ENCODE assay signal across 8 cellular contexts in the genomic region with DNA sequence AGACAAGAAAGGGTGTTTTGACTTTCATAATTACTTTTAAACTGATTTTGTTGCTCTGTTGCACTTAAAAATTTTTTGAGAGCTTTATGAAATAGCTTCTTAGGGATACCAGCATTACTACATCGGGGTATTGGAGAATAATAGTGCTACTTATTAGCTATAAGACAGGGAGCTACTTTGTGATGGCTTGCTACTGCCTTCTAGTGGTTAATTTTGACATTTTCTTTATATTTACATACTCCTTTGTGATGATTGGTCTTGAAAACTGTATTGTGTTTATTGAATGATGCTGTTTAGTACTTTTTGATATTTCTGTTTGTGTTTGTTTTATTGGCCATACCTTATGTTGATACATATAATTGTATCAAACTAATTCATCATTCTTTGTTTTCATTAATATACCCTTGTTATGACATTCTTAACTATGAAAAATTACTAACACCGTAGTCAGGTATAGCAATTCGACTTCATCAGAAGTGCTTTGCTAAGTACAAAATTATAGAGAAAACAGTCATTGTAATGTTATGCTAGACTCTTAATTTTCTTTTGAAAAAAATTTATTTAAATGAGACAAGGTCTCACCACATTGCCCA.
A peak's percentile ranks its signal among the peaks of the same experiment; 100 is the strongest.
DNase-seq lines count a peak whose midpoint lies in the region; ATAC-seq and TF ChIP-seq lines count a peak whose summit lies in the region.

No MANE protein-coding gene starts in this region.

- intact Hi-C loops in activated CD8-positive, alpha-beta T cell treated with anti-CD3 and anti-CD28 coated beads for 36 hours (cut with micrococcal nuclease) = loop anchor here (2.0 kb wide), 1 partner anchor 142 kb away; no protein-coding TSS in a partner anchor
- intact Hi-C loops in left cardiac atrium (cut with DNase I) = loop anchor here in 1 of 2 donors (2.0 kb wide), 1 partner anchor 142 kb away; no protein-coding TSS in a partner anchor
- intact Hi-C loops in posterior vena cava (cut with DNase I) = loop anchor here in 1 of 2 donors (2.0 kb wide), 1 partner anchor 142 kb away; no protein-coding TSS in a partner anchor

- TF ChIP-seq CTCF in AG04449 (IDR thresholded peaks at IDR 0.05; ENCODE audit: insufficient read depth, low read length, missing control alignments) = peak; percentile 53
- peak; percentile 44 for TF ChIP-seq CTCF in GM13976 (IDR thresholded peaks at IDR 0.05; ENCODE audit: borderline replicate concordance, control extremely low read depth, extremely low read depth, insufficient read depth, missing control alignments)
- peak; percentile 96 for TF ChIP-seq CTCF in activated CD8-positive, alpha-beta T cell treated with anti-CD3 and anti-CD28 coated beads for 36 hours (IDR thresholded peaks at IDR 0.05)

- no peak overlapping the region for H3K27ac Mint-ChIP-seq in activated CD8-positive, alpha-beta T cell treated with anti-CD3 and anti-CD28 coated beads for 36 hours

- H3K4me1 Mint-ChIP-seq in activated CD8-positive, alpha-beta T cell treated with anti-CD3 and anti-CD28 coated beads for 36 hours (ENCODE audit: low read depth) = no peaks in the 10 kb centered on the region

- no peaks in the 10 kb centered on the region for H3K9me3 Mint-ChIP-seq in activated CD8-positive, alpha-beta T cell treated with anti-CD3 and anti-CD28 coated beads for 36 hours

- in situ Hi-C loops in GM13976 (cut with MboI; ENCODE audit: low sequenced_read_pairs, unreplicated experiment) = no loop called here

- H3K4me3 Mint-ChIP-seq in activated CD8-positive, alpha-beta T cell treated with anti-CD3 and anti-CD28 coated beads for 36 hours = no peak overlapping the region

- no peak for ATAC-seq in activated CD8-positive, alpha-beta T cell treated with anti-CD3 and anti-CD28 coated beads for 36 hours
- ATAC-seq in left cardiac atrium (peak; percentile 65 to 85), GM19397 (IDR thresholded peaks at IDR 0.05; ENCODE audit: unreplicated experiment) (no peak)

- H3K36me3 Mint-ChIP-seq in activated CD8-positive, alpha-beta T cell treated with anti-CD3 and anti-CD28 coated beads for 36 hours (ENCODE audit: low read depth) = no peaks in the 10 kb centered on the region

- no peak overlapping the region for H3K4me3 ChIP-seq in AG04449 (ENCODE audit: low read depth, low read length)
- no peak overlapping the region for H3K4me3 ChIP-seq in skeletal muscle cell (ENCODE audit: low read depth, low read length)

- H3K27me3 Mint-ChIP-seq in activated CD8-positive, alpha-beta T cell treated with anti-CD3 and anti-CD28 coated beads for 36 hours = peaks cover 2% of the 10 kb centered on the region

- DNase-seq in AG04449 (ENCODE audit: low read depth, low spot score) (no peak), GM13976 (ENCODE audit: low spot score) (peak; percentile 50), NCI-H2029 treated with DMSO at 0.1 percent for 48 hours (lab: John Stamatoyannopoulos, UW) (peak; percentile 70), left cardiac atrium (no peak), skeletal muscle cell (ENCODE audit: low read depth) (peak; percentile 39), posterior vena cava (ENCODE audit: low spot score) (no peak)
- DNase-seq in activated CD8-positive, alpha-beta T cell treated with anti-CD3 and anti-CD28 coated beads for 36 hours = no peak

- POLR2A ChIA-PET in AG04449 (lab: Yijun Ruan, JAX) = interaction anchor here (0.7 to 1.0 kb wide), 2 partner anchors 86 to 188 kb away, joined by 3 to 5 read pairs; partner anchors contain the start of gene CLIC4
- POLR2A ChIA-PET in activated CD8-positive, alpha-beta T cell treated with anti-CD3 and anti-CD28 coated beads for 36 hours (lab: Charles Lee) = interaction anchor here (0.6 kb wide), 1 partner anchor 10 kb away, joined by 3 read pairs; no protein-coding TSS in a partner anchor

- CTCF ChIA-PET in AG04449 (lab: Yijun Ruan, JAX) = interaction anchor here (0.6 to 16.1 kb wide), 46 partner anchors 9 to 374 kb away, joined by 3 to 307 read pairs (median 4); partner anchors contain the start of genes CLIC4 and SRRM1
- CTCF ChIA-PET in activated CD8-positive, alpha-beta T cell treated with anti-CD3 and anti-CD28 coated beads for 36 hours (lab: Charles Lee) = interaction anchor here (0.6 to 16.3 kb wide), 39 partner anchors 9 to 439 kb away, joined by 3 to 261 read pairs (median 4); partner anchors contain the start of gene CLIC4

Comparison
In these comparisons a context has a peak if more than half of its experiments do, and no peak if none do; other contexts are left out.
1. DNase-seq: peak in GM13976 (single experiment), NCI-H2029 treated with DMSO at 0.1 percent for 48 hours (single experiment) and skeletal muscle cell (single experiment); none in AG04449 (single experiment), activated CD8-positive, alpha-beta T cell treated with anti-CD3 and anti-CD28 coated beads for 36 hours (single experiment), left cardiac atrium (single experiment) and posterior vena cava (single experiment).
2. CTCF ChIP-seq: peak in every context shown above with its lines; median percentile 96 in activated CD8-positive, alpha-beta T cell treated with anti-CD3 and anti-CD28 coated beads for 36 hours; 53 in AG04449; 44 in GM13976.
3. ATAC-seq: peak in left cardiac atrium (2 of 2); none in activated CD8-positive, alpha-beta T cell treated with anti-CD3 and anti-CD28 coated beads for 36 hours (single experiment) and GM19397 (single experiment).